Comparison of ENCODE assay signal across 19 cellular contexts in genomic region chr11:102276302-102277182, GRCh38. TPM values are rescaled to one million over a fixed set of nuclear protein-coding genes. Genes with fewer than 3 reads are reported as not detected.
A peak's percentile ranks its signal among the peaks of the same experiment; 100 is the strongest.
DNase-seq lines count a peak whose midpoint lies in the region; ATAC-seq, FAIRE-seq and TF ChIP-seq lines count a peak whose summit lies in the region.
"Had no signal": no experiment of that assay in that cellular context is flagged by ENCODE, and none has a peak within 500 bp of the region (broad histone marks: within the 10 kb centered on the region; RNA-seq: fewer than 3 reads in every experiment).

No MANE protein-coding gene starts in this region.

- FAIRE-seq in endothelial cell of umbilical vein (lab: Jason Lieb, UNC): peak; percentile 78

- peaks cover 10% of the 10 kb centered on the region for H3K4me1 ChIP-seq in endothelial cell of umbilical vein (ENCODE audit: control insufficient read depth, extremely low read depth, insufficient read depth, low read length)
- H3K4me1 ChIP-seq: thyroid gland had no signal

- H3K36me3 Mint-ChIP-seq in nephron (ENCODE audit: low read depth): no peaks in the 10 kb centered on the region

- no peak overlapping the region for H3K4me3 ChIP-seq in endothelial cell of umbilical vein (replicated peaks in 1 of 3; ENCODE audit: insufficient read depth in 1 of 3, low read depth in 1 of 3, low read length in 3 of 3)
- H3K4me3 ChIP-seq: HAP-1, PC-9, thyroid gland had no signal

- H3K9me3 Mint-ChIP-seq in nephron: peaks cover 3% of the 10 kb centered on the region

- peak overlapping the region in 1 of 3 experiments; percentile 2 for H3K4me3 Mint-ChIP-seq in nephron
- H3K4me3 Mint-ChIP-seq: activated naive CD8-positive, alpha-beta T cell; B cell had no signal

- ATAC-seq in left lobe of liver: no peak
- ATAC-seq in GM21576 (IDR thresholded peaks at IDR 0.05; ENCODE audit: unreplicated experiment): no peak
- ATAC-seq in activated CD4-positive, CD25-positive, alpha-beta regulatory T cell treated with anti-CD3 and anti-CD28 coated beads, Interleukin-2, amount 50 U/mL, for 24 hours: no peak

- peak overlapping the region; percentile 58 to 90 (median 75) for H3K27ac Mint-ChIP-seq in nephron
- H3K27ac Mint-ChIP-seq: activated naive CD8-positive, alpha-beta T cell; B cell had no signal

- no peak overlapping the region for H3K27ac ChIP-seq in endothelial cell of umbilical vein (ENCODE audit: insufficient read depth, low read depth, low read length)
- H3K27ac ChIP-seq: PC-9, thyroid gland had no signal

- H3K9me1 ChIP-seq in endothelial cell of umbilical vein (replicated peaks; ENCODE audit: control insufficient read depth, extremely low read depth, insufficient read depth, low read length): no peaks in the 10 kb centered on the region

- H3K9ac ChIP-seq in endothelial cell of umbilical vein (replicated peaks; ENCODE audit: extremely low read depth, insufficient read depth, low read length): no peak overlapping the region

- DNase-seq in GM03348 (ENCODE audit: low spot score) (peak; percentile 39), LHCN-M2 (ENCODE audit: low read depth) (peak; percentile 44), endothelial cell of umbilical vein (ENCODE audit: low read depth, low spot score) (peak; percentile 51), left lobe of liver (ENCODE audit: low spot score) (no peak), activated gamma-delta T cell (lab: John Stamatoyannopoulos, UW) (no peak)
- DNase-seq: activated T-cell treated with anti-CD3 and anti-CD28 coated beads, Interleukin-2, amount 50 U/mL, for 1 hour; central memory CD4-positive, alpha-beta T cell; GDM1; NCI-H2029 treated with DMSO at 0.1 percent for 48 hours; NCI-H524 treated with DMSO at 0.1 percent for 48 hours; PC-9; stimulated activated CD4-positive, alpha-beta T cell treated with anti-CD3 and anti-CD28 coated beads, Interleukin-4, amount 100 ng/mL, for 4 hours; thyroid gland had no signal

- CTCF ChIA-PET in endothelial cell of umbilical vein (lab: Charles Lee): interaction anchor here (1.0 to 2.2 kb wide), 2 partner anchors 9 to 66 kb away, joined by 4 to 6 read pairs; no protein-coding TSS in a partner anchor

- TF ChIP-seq CTCF in endothelial cell of umbilical vein (IDR thresholded peaks at IDR 0.05; ENCODE audit: extremely low read depth in 1 of 2, insufficient read depth in 1 of 2, low read depth in 1 of 2, low read length in 2 of 2) (no peak), nephron (IDR thresholded peaks at IDR 0.05; ENCODE audit: unreplicated experiment in 3 of 3) (no peak)

- H3K79me2 ChIP-seq in endothelial cell of umbilical vein (ENCODE audit: control insufficient read depth, insufficient read depth, low read length): no peaks in the 10 kb centered on the region

- POLR2A ChIA-PET in endothelial cell of umbilical vein (lab: Charles Lee): no interaction called here

- H3K27me3 Mint-ChIP-seq in nephron (ENCODE audit: low read depth): no peaks in the 10 kb centered on the region

- peak overlapping the region; percentile 25 for H3K4me2 ChIP-seq in endothelial cell of umbilical vein (ENCODE audit: insufficient read depth, low read length)
- H3K4me2 ChIP-seq: PC-9 had no signal

- H3K9me3 ChIP-seq in endothelial cell of umbilical vein (replicated peaks; ENCODE audit: control insufficient read depth, insufficient read depth, low read length): no peaks in the 10 kb centered on the region
- H3K9me3 ChIP-seq: HAP-1, thyroid gland had no signal

- no peaks in the 10 kb centered on the region for H4K20me1 ChIP-seq in endothelial cell of umbilical vein (replicated peaks; ENCODE audit: control insufficient read depth, extremely low read depth, insufficient read depth, low read length)

- no peaks in the 10 kb centered on the region for H3K36me3 ChIP-seq in endothelial cell of umbilical vein (ENCODE audit: control insufficient read depth in 2 of 2, extremely low read depth in 1 of 2, insufficient read depth in 2 of 2, low read length in 2 of 2)
- H3K36me3 ChIP-seq: HAP-1, thyroid gland had no signal

- no TSS peak for BruUV-seq in endothelial cell of umbilical vein (replicated peaks; lab: Mats Ljungman, UMichigan)

- H3K4me1 Mint-ChIP-seq in nephron: peaks cover 57% of the 10 kb centered on the region

- H2AFZ ChIP-seq in endothelial cell of umbilical vein (ENCODE audit: low read depth, low read length): no peak overlapping the region
- H2AFZ ChIP-seq: PC-9 had no signal

- intact Hi-C loops in endothelial cell of umbilical vein (cut with micrococcal nuclease): no loop called here

- no peak for TF ChIP-seq POLR2A in endothelial cell of umbilical vein (IDR thresholded peaks at IDR 0.05; ENCODE audit: low read depth, low read length)

- dilution Hi-C loops in endothelial cell of umbilical vein (cut with MboI; ENCODE audit: extremely low pct_ligation_motif_present, low sequenced_read_pairs): no loop called here

- peaks cover 3 to 5% of the 10 kb centered on the region in 2 experiments for H3K27me3 ChIP-seq in endothelial cell of umbilical vein (ENCODE audit: control insufficient read depth in 2 of 2, insufficient read depth in 2 of 2, low read length in 2 of 2)
- H3K27me3 ChIP-seq: thyroid gland had no signal

TF ChIP-seq in endothelial cell of umbilical vein, 7 proteins besides CTCF, POLR2A, EP300 and RAD21:
- TF ChIP-seq MYC (IDR thresholded peaks at IDR 0.05; ENCODE audit: low read depth, low read length) (no peak), JUN (IDR thresholded peaks at IDR 0.05; ENCODE audit: borderline replicate concordance, insufficient read depth, insufficient read length, low read depth) (peak; percentile 9), EZH2 (IDR thresholded peaks at IDR 0.05; ENCODE audit: borderline replicate concordance, low read depth, low read length, severe bottlenecking) (no peak)

RNA-seq across cellular contexts. Expression of gene BIRC3, which starts 40.7 kb away (rescaled TPM):
- total RNA-seq in LHCN-M2 (2014; rRNA removed) (0.40 and 0.64 TPM in 2 replicates), endothelial cell of umbilical vein (0.60 and 1.4 TPM in 2 replicates), left lobe of liver (2.1 TPM)
- 0.73 TPM for polyA plus RNA-seq in LHCN-M2 (2012)
- 0.28 and 0.37 TPM in 2 replicates for polyA plus RNA-seq in endothelial cell of umbilical vein
- polyA plus RNA-seq in endothelial cell of umbilical vein (2011; cell fraction: cytosol; rRNA removed): 0.43 and 0.68 TPM in 2 replicates
- 0.67 and 0.83 TPM in 2 replicates for polyA plus RNA-seq in endothelial cell of umbilical vein (2011; cell fraction: nucleus; rRNA removed)
- polyA plus RNA-seq in endothelial cell of umbilical vein (2012): 1.2 and 1.6 TPM in 2 replicates
- polyA minus RNA-seq in endothelial cell of umbilical vein: 0.59 and 1.5 TPM in 2 replicates
- polyA minus RNA-seq in endothelial cell of umbilical vein (2011; cell fraction: cytosol; rRNA and poly(A)+ RNA removed): 7.0 TPM
- polyA minus RNA-seq in endothelial cell of umbilical vein (2011; cell fraction: nucleus; rRNA and poly(A)+ RNA removed): 0.72 and 1.1 TPM in 2 replicates

Comparison
In these comparisons a context has a peak if more than half of its experiments do, and no peak if none do; other contexts are left out.
1. DNase-seq: peak in GM03348 (single experiment), LHCN-M2 (single experiment) and endothelial cell of umbilical vein (single experiment); none in left lobe of liver (single experiment) and activated gamma-delta T cell (single experiment).